In the genomic region with DNA sequence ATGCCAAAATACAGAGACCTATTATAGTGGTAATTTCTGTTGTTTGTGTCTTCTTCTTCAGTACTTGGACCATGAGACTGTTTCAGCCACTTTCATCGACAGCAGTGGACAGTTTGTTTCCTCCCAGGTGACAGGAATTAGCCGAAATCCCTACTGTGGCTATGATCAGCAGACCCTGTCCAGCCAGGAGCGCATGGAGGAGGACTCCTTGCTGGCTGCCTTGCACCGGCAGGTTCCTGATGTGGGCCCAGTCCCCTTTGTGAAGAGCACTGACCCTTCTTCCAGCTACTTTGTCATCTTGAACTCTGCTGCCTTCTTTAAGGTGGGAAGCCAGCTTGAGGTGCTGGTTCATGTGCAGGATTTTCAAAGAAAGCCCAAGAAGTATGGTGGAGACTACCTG, we compare ENCODE assay signal across 18 cellular contexts.
"Had no signal": no experiment of that assay in that cellular context is flagged by ENCODE, and none has a peak within 500 bp of the region (broad histone marks: within the 10 kb centered on the region; RNA-seq: fewer than 3 reads in every experiment).

No MANE protein-coding gene starts in this region.

- H3K4me3 Mint-ChIP-seq: activated B cell treated with CpG ODN at 0.5 μM for 24 hours; activated CD4-positive, alpha-beta memory T cell treated with anti-CD3 and anti-CD28 coated beads, Interleukin-2, amount 10 ng/mL, durations not matched to agents 7 days and 5 days; brain had no signal

- ATAC-seq: left lung had no signal

- H3K4me3 ChIP-seq: esophagus squamous epithelium, heart right ventricle, left lung, thyroid gland had no signal

- H3K36me3 ChIP-seq: thyroid gland had no signal

- H3K27ac ChIP-seq: esophagus squamous epithelium, heart right ventricle, left lung, thyroid gland had no signal

- DNase-seq: activated B cell treated with CpG ODN at 0.5 μM for 24 hours; activated CD4-positive, alpha-beta memory T cell treated with anti-CD3 and anti-CD28 coated beads, Interleukin-2, amount 10 ng/mL, durations not matched to agents 7 days and 5 days; activated CD4-positive, alpha-beta T cell treated with anti-CD3 and anti-CD28 coated beads for 4 hours; activated effector memory CD4-positive, alpha-beta T cell treated with anti-CD3 and anti-CD28 coated beads, Interleukin-2, amount 50 U/mL, for 16 hours; activated T-cell treated with anti-CD3 and anti-CD28 coated beads, Interleukin-2, amount 50 U/mL, for 48 hours; anterior cingulate cortex; cerebellar nuclear complex; cortex of kidney; effector CD4-positive, alpha-beta T cell; esophagus squamous epithelium; heart right ventricle; left lung; mammary epithelial cell; midbrain; stimulated activated naive CD4-positive, alpha-beta T cell treated with Interleukin-2 at 50 U/mL for 16 hours; thyroid gland had no signal

- H3K27me3 Mint-ChIP-seq: activated B cell treated with CpG ODN at 0.5 μM for 24 hours; activated CD4-positive, alpha-beta memory T cell treated with anti-CD3 and anti-CD28 coated beads, Interleukin-2, amount 10 ng/mL, durations not matched to agents 7 days and 5 days; brain; progenitor cell of endocrine pancreas had no signal

- H3K27ac Mint-ChIP-seq: activated B cell treated with CpG ODN at 0.5 μM for 24 hours; activated CD4-positive, alpha-beta memory T cell treated with anti-CD3 and anti-CD28 coated beads, Interleukin-2, amount 10 ng/mL, durations not matched to agents 7 days and 5 days; brain; progenitor cell of endocrine pancreas had no signal

- H3K9me3 Mint-ChIP-seq: activated B cell treated with CpG ODN at 0.5 μM for 24 hours; activated CD4-positive, alpha-beta memory T cell treated with anti-CD3 and anti-CD28 coated beads, Interleukin-2, amount 10 ng/mL, durations not matched to agents 7 days and 5 days had no signal

- H3K27me3 ChIP-seq: esophagus squamous epithelium, heart right ventricle, left lung, thyroid gland had no signal

- H3K9me3 ChIP-seq: esophagus squamous epithelium, heart right ventricle, left lung, thyroid gland had no signal

- H3K4me1 Mint-ChIP-seq: brain had no signal

- H3K4me1 ChIP-seq: thyroid gland had no signal
